ENCODE assay signal across 10 cellular contexts in the genomic region with DNA sequence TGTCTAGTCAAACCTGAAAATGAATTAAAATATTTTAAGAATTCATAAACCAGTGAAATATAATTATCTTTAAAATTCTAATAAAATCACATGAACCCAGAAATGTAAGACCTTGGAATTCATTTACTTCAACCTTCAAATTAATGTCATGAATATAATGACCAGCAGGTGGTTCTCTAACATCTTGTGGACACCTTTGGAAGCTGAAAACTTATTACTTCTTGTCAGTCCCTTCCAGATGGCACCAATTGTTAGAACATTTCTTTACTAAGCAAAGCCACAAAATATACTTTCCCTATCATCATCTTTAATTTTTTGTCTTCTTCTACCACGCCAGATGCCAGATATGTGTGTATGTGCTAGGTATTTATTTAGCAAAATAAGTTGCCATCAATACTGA.
DNase-seq lines count a peak whose midpoint lies in the region; ATAC-seq, FAIRE-seq and TF ChIP-seq lines count a peak whose summit lies in the region.
"Had no signal": no experiment of that assay in that cellular context is flagged by ENCODE, and none has a peak within 500 bp of the region (broad histone marks: within the 10 kb centered on the region; RNA-seq: fewer than 3 reads in every experiment).

No MANE protein-coding gene starts in this region.

- H3K9me3 ChIP-seq in A673 (ENCODE audit: low read depth, low read length, poor library complexity, severe bottlenecking): no peaks in the 10 kb centered on the region
- H3K9me3 ChIP-seq: SJCRH30 had no signal

- CTCF ChIA-PET in A673 (lab: Charles Lee): no interaction called here

- H3K4me3 ChIP-seq in A673 (ENCODE audit: low read depth, low read length, poor library complexity, severe bottlenecking): no peak overlapping the region
- H3K4me3 ChIP-seq: SJCRH30 had no signal

- H3K27me3 ChIP-seq in A673 (replicated peaks; ENCODE audit: insufficient read depth, low read depth, low read length, poor library complexity): no peaks in the 10 kb centered on the region
- H3K27me3 ChIP-seq: SJCRH30 had no signal

- TF ChIP-seq POLR2A in GM12892 (IDR thresholded peaks at IDR 0.05; ENCODE audit: low read depth, low read length): no peak

- TF ChIP-seq CTCF in A673 (conservative IDR thresholded peaks at IDR 0.05; ENCODE audit: low read depth, low read length) (peak; percentile 45), VCaP (conservative IDR thresholded peaks at IDR 0.05) (peak; percentile 74)

- no peak for FAIRE-seq in GM12892 (lab: Jason Lieb, UNC)

- intact Hi-C loops in A673 (cut with micrococcal nuclease; ENCODE audit: unreplicated experiment): no loop called here

- DNase-seq in A673 (ENCODE audit: low spot score) (peak; percentile 40), left kidney (ENCODE audit: low read depth, low spot score) (peak; percentile 11), GM12892 (ENCODE audit: insufficient read length) (no peak)
- DNase-seq in activated naive CD4-positive, alpha-beta T cell treated with anti-CD3 and anti-CD28 coated beads, Interleukin-2, amount 50 U/mL, for 16 hours: no peak
- DNase-seq: left colon had no signal

- peak; percentile 25 for ATAC-seq in GM19455 (IDR thresholded peaks at IDR 0.05; ENCODE audit: unreplicated experiment)
- ATAC-seq in HG03196 (IDR thresholded peaks at IDR 0.05; ENCODE audit: unreplicated experiment): no peak
- ATAC-seq in GM21367 (IDR thresholded peaks at IDR 0.05; ENCODE audit: unreplicated experiment): no peak
- ATAC-seq: left colon had no signal

- no peaks in the 10 kb centered on the region for H3K36me3 ChIP-seq in A673 (ENCODE audit: insufficient read depth, low read length, poor library complexity, severe bottlenecking)
- H3K36me3 ChIP-seq: SJCRH30 had no signal

- POLR2A ChIA-PET in A673 (lab: Charles Lee; ENCODE audit: low non-redundant PET): no interaction called here

- BruUV-seq in A673 (replicated peaks; lab: Mats Ljungman, UMichigan): no TSS peak

- no peaks in the 10 kb centered on the region for H3K4me1 ChIP-seq in A673 (ENCODE audit: insufficient read depth, low read length, poor library complexity, severe bottlenecking)
- H3K4me1 ChIP-seq: SJCRH30 had no signal

- H3K27ac ChIP-seq in A673 (ENCODE audit: low read depth, low read length, poor library complexity, severe bottlenecking) (no peak overlapping the region), VCaP (no peak overlapping the region)
- H3K27ac ChIP-seq: SJCRH30 had no signal

Comparison
In these comparisons a context has a peak if more than half of its experiments do, and no peak if none do; other contexts are left out.
1. DNase-seq: peak in A673 (single experiment) and left kidney (single experiment); none in activated naive CD4-positive, alpha-beta T cell treated with anti-CD3 and anti-CD28 coated beads, Interleukin-2, amount 50 U/mL, for 16 hours (single experiment) and GM12892 (single experiment).